1 cellular context compared by ENCODE assay signal in genomic region chr1:7574121-7575040, GRCh38.
TF ChIP-seq lines count a peak whose summit lies in the region.

No MANE protein-coding gene starts in this region.

TF ChIP-seq in SK-N-SH treated with all-trans-retinoic acid at 6 μM for 48 hours, 23 proteins besides CTCF, POLR2A, EP300 and RAD21 (continued from another document):
- TF ChIP-seq CSRNP3 (CRISPR knock-in tag; IDR thresholded peaks at IDR 0.05) (no peak), ZFP30 (CRISPR knock-in tag; IDR thresholded peaks at IDR 0.05) (no peak), ZNF565 (CRISPR knock-in tag; conservative IDR thresholded peaks at IDR 0.05; ENCODE audit: low read depth) (no peak), ZNF8 (CRISPR knock-in tag; IDR thresholded peaks at IDR 0.05) (no peak), ISL1 (CRISPR knock-in tag; IDR thresholded peaks at IDR 0.05) (no peak), GLIS3 (CRISPR knock-in tag; IDR thresholded peaks at IDR 0.05) (no peak), PPARA (CRISPR knock-in tag; IDR thresholded peaks at IDR 0.05; ENCODE audit: borderline replicate concordance) (no peak), ESRRG (CRISPR knock-in tag; IDR thresholded peaks at IDR 0.05) (no peak)
- TF ChIP-seq, protein P1, sequence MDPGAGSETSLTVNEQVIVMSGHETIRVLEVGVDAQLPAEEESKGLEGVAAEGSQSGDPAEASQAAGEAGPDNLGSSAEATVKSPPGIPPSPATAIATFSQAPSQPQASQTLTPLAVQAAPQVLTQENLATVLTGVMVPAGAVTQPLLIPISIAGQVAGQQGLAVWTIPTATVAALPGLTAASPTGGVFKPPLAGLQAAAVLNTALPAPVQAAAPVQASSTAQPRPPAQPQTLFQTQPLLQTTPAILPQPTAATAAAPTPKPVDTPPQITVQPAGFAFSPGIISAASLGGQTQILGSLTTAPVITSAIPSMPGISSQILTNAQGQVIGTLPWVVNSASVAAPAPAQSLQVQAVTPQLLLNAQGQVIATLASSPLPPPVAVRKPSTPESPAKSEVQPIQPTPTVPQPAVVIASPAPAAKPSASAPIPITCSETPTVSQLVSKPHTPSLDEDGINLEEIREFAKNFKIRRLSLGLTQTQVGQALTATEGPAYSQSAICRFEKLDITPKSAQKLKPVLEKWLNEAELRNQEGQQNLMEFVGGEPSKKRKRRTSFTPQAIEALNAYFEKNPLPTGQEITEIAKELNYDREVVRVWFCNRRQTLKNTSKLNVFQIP (CRISPR knock-in tag; IDR thresholded peaks at IDR 0.05; ENCODE audit: borderline replicate concordance, low read depth), result no peak
- TF ChIP-seq, protein P2, sequence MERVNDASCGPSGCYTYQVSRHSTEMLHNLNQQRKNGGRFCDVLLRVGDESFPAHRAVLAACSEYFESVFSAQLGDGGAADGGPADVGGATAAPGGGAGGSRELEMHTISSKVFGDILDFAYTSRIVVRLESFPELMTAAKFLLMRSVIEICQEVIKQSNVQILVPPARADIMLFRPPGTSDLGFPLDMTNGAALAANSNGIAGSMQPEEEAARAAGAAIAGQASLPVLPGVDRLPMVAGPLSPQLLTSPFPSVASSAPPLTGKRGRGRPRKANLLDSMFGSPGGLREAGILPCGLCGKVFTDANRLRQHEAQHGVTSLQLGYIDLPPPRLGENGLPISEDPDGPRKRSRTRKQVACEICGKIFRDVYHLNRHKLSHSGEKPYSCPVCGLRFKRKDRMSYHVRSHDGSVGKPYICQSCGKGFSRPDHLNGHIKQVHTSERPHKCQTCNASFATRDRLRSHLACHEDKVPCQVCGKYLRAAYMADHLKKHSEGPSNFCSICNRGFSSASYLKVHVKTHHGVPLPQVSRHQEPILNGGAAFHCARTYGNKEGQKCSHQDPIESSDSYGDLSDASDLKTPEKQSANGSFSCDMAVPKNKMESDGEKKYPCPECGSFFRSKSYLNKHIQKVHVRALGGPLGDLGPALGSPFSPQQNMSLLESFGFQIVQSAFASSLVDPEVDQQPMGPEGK (CRISPR knock-in tag; IDR thresholded peaks at IDR 0.05; ENCODE audit: borderline replicate concordance), result no peak
